Comparison of ENCODE assay signal across 8 cellular contexts in the genomic region with DNA sequence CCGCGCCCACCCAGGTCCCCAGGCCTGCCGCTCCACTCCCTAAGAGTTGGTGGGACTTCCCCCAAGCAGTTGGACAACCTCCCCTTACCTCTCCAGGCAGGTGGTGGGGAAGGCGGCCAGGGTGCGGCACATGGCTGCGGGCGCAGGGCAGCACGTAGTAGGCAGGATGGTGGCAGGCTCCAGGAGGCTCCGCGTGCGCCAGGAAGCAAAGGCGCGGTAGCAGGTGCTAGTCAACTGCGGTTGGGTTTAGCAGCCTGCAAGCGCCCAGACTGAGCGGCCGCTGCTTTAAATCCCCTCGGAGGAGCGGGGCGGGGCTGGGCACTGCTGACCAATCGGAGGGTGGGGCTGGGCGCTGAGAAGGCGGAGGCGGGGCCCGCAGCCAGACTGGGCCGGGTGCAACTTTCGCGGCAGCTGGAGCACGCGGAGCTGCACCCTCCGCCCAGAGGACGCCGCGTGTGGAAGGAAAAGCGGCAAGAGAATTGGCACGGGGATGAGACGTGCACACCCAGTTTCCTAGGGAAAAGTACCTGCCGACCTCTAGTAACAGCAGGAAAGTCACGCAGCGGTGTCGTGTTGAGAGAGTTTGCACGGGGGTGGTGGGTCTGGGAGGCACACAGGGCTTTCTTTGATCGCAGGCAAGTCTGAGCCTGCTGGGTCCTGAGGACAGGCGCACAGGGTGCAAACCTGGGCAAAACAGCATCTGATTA.
A peak's percentile ranks its signal among the peaks of the same experiment; 100 is the strongest.
DNase-seq lines count a peak whose midpoint lies in the region; ATAC-seq and TF ChIP-seq lines count a peak whose summit lies in the region.

A gene with protein sequence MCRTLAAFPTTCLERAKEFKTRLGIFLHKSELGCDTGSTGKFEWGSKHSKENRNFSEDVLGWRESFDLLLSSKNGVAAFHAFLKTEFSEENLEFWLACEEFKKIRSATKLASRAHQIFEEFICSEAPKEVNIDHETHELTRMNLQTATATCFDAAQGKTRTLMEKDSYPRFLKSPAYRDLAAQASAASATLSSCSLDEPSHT (minus strand): TSS at position 262 of the 707 bp plus-strand sequence. CDS start 130 bp downstream, at position 132.

- peak; percentile 92 for ATAC-seq in GM18909 (IDR thresholded peaks at IDR 0.05; ENCODE audit: poor library complexity, unreplicated experiment)
- ATAC-seq in HG03159 (IDR thresholded peaks at IDR 0.05; ENCODE audit: unreplicated experiment) = peak; percentile 89

- DNase-seq in AG08395 (ENCODE audit: low spot score) = peak; percentile 96
- peak; percentile 80 for DNase-seq in NCI-H2227 treated with DMSO at 0.1 percent for 48 hours (lab: John Stamatoyannopoulos, UW)
- peak; percentile 78 to 88 (median 84) for DNase-seq in activated CD4-positive, CD25-positive, alpha-beta regulatory T cell (lab: John Stamatoyannopoulos, UW)
- peak; percentile 73 to 83 for DNase-seq in cardiac fibroblast (ENCODE audit: low read depth in 2 of 2)
- peak; percentile 74 for DNase-seq in iris pigment epithelial cell (ENCODE audit: low read depth)
- DNase-seq in stimulated activated CD4-positive, alpha-beta T cell treated with anti-CD3 and anti-CD28 coated beads, Interleukin-12 subunit alpha, Interleukin-12 subunit beta, amount 100 ng/mL, for 48 hours (ENCODE audit: low read depth in 2 of 3, low spot score in 1 of 3) = peak; percentile 92 to 97 (median 94)

- no peak for TF ChIP-seq CTCF in cardiac fibroblast (IDR thresholded peaks at IDR 0.05; ENCODE audit: low read depth, low read length)

- H3K4me3 ChIP-seq in cardiac fibroblast (replicated peaks in 1 of 2; ENCODE audit: low read depth in 2 of 2, low read length in 2 of 2) = peak within 1 kb of the TSS; percentile 47 to 51

Comparison
In these comparisons a context has a peak if more than half of its experiments do, and no peak if none do; other contexts are left out.
1. Peak in every context shown above with its lines: DNase-seq, ATAC-seq and H3K4me3 ChIP-seq.